In genomic region chr5:67089200-67089725, GRCh38 we compare ENCODE assay signal across 1 cellular context.
TF ChIP-seq lines count a peak whose summit lies in the region.

No MANE protein-coding gene starts in this region.

TF ChIP-seq in WTC11, 78 proteins besides CTCF, POLR2A, EP300 and RAD21 (continued from another document):
- TF ChIP-seq SOX15 (CRISPR knock-in tag; IDR thresholded peaks at IDR 0.05), result no peak
- TF ChIP-seq ATF2 (CRISPR knock-in tag; IDR thresholded peaks at IDR 0.05; ENCODE audit: borderline replicate concordance, low read depth), result no peak
- TF ChIP-seq ZNF512 (CRISPR knock-in tag; IDR thresholded peaks at IDR 0.05; ENCODE audit: borderline replicate concordance), result no peak
- TF ChIP-seq CREM (CRISPR knock-in tag; IDR thresholded peaks at IDR 0.05), result no peak
